In genomic region chr7:135662373-135663114, GRCh38 we compare ENCODE assay signal across 8 cellular contexts. TPM values are rescaled to one million over a fixed set of nuclear protein-coding genes. Genes with fewer than 3 reads are reported as not detected.
A peak's percentile ranks its signal among the peaks of the same experiment; 100 is the strongest.
DNase-seq lines count a peak whose midpoint lies in the region; ATAC-seq and TF ChIP-seq lines count a peak whose summit lies in the region.

TSS of gene STMP1 (plus strand) at chr7:135662514.

- H3K27ac Mint-ChIP-seq in CD14-positive monocyte, result peak within 1 kb of the TSS; percentile 89 to 98 (median 96)

- TF ChIP-seq CTCF in CD14-positive monocyte (IDR thresholded peaks at IDR 0.05), result no peak

- H3K9me3 Mint-ChIP-seq in CD14-positive monocyte, result peaks cover 0 to 2% (median 0%) of the 10 kb centered on the region in 7 donors

- H3K4me1 Mint-ChIP-seq in CD14-positive monocyte, result peaks cover 49% of the 10 kb centered on the region

- DNase-seq in CD14-positive monocyte (ENCODE audit: low spot score) (peak; percentile 94), NCI-H526 treated with DMSO at 0.1 percent for 48 hours (lab: John Stamatoyannopoulos, UW) (peak; percentile 94), cortex of kidney (lab: John Stamatoyannopoulos, UW) (peak; percentile 24), left lobe of liver (ENCODE audit: low spot score) (peak; percentile 96)
- peak; percentile 98 for DNase-seq in activated CD4-positive, alpha-beta T cell treated with anti-CD3 and anti-CD28 coated beads, Interleukin-2, amount 50 U/mL, for 1 hour
- peak; percentile 98 to 99 for DNase-seq in stimulated activated CD4-positive, alpha-beta T cell treated with anti-CD3 and anti-CD28 coated beads, Interleukin-2, amount 100 ng/mL, for 24 hours

- peak within 1 kb of the TSS; percentile 87 to 95 for H3K4me3 Mint-ChIP-seq in CD14-positive monocyte

- intact Hi-C loops in CD14-positive monocyte (cut with micrococcal nuclease), result loop anchor here (5.0 to 10.0 kb wide), 6 partner anchors 148 to 1018 kb away; partner anchors contain the start of genes BPGM (in 1 of the 2), CNOT4 (in 1 of the 2) and MTPN (in 1 of the 2)

- ATAC-seq in GM19351 (IDR thresholded peaks at IDR 0.05; ENCODE audit: unreplicated experiment) (peak; percentile 93), HG03520 (IDR thresholded peaks at IDR 0.05; ENCODE audit: unreplicated experiment) (peak; percentile 93), left lobe of liver (peak; percentile 99)

- no peaks in the 10 kb centered on the region for H3K27me3 Mint-ChIP-seq in CD14-positive monocyte (ENCODE audit: low read depth in 3 of 3)

- H3K36me3 Mint-ChIP-seq in CD14-positive monocyte, result peaks cover 4 to 6% of the 10 kb centered on the region in 2 donors

RNA-seq across cellular contexts. Expression of gene STMP1, which starts in this region (rescaled TPM):
- 100 to 1,000 TPM in 1 of 2 donors, 10 to 100 TPM in 1; 88.8 to 108 TPM for polyA plus RNA-seq in CD14-positive monocyte
- total RNA-seq in left lobe of liver, result 12.5 TPM

Comparison
In these comparisons a context has a peak if more than half of its experiments do, and no peak if none do; other contexts are left out.
1. Peak in every context shown above with its lines: DNase-seq and ATAC-seq.
2. DNase-seq: peak in every context shown above with its lines; median percentile 98 in stimulated activated CD4-positive, alpha-beta T cell treated with anti-CD3 and anti-CD28 coated beads, Interleukin-2, amount 100 ng/mL, for 24 hours; 98 in activated CD4-positive, alpha-beta T cell treated with anti-CD3 and anti-CD28 coated beads, Interleukin-2, amount 50 U/mL, for 1 hour; 96 in left lobe of liver; 94 in CD14-positive monocyte; 94 in NCI-H526 treated with DMSO at 0.1 percent for 48 hours; 24 in cortex of kidney.